Comparison of ENCODE assay signal across 10 cellular contexts in the genomic region with DNA sequence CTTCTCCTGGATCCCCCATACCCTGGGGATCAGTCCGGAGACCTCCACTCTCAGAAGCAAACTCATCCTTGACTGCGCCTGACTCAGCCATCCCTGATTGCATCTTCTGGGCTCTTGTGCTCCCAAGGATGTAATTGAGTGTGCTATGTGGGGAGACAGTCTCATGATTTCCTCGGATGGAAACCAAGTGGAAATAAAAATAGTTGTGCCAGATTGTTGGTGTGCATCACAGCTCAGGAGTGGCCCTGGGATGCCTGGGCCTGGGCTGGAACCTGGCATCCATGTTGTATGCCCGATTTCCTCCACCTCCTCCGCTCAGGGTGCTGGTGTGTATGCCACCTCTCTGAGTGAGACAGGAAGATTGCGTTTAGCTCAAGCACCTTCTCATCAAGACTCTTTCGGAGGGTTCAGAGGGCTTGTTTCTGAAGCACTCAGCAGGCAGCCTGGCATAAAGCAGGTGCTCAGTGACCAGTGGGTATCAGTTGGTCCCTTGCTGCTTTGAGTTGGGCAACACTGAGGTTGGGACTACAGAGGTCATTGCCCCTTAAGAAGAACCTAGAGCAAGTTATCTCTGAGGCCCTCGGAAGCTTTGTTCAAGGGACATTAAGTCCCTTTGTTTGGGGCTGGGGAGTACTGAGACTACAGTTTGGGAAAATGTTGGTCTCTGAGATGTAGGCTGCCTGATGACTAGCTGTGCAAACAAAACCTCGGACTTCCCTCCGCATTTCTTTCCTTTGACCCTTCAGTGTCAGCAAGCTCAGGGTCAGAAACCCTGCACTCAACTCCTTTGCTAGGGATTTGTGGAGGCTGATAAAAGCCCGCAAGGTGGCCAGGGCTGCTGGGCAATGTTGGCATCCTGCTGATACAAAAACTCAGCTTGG. TPM values are rescaled to one million over a fixed set of nuclear protein-coding genes. Genes with fewer than 3 reads are reported as not detected.
DNase-seq lines count a peak whose midpoint lies in the region; ATAC-seq, FAIRE-seq and TF ChIP-seq lines count a peak whose summit lies in the region.
"Had no signal": no experiment of that assay in that cellular context is flagged by ENCODE, and none has a peak within 500 bp of the region (broad histone marks: within the 10 kb centered on the region; RNA-seq: fewer than 3 reads in every experiment).

No MANE protein-coding gene starts in this region.

- H2AFZ ChIP-seq in HepG2 (ENCODE audit: low read length): no peak overlapping the region

- WGBS in HepG2 (ENCODE audit: low lambda C conversion rate): 25% methylated on average over 11 of the region's 11 CpGs

- H4K20me1 ChIP-seq in HepG2 (ENCODE audit: insufficient read depth, low read length): no peaks in the 10 kb centered on the region

- peak; percentile 81 for FAIRE-seq in HepG2 (lab: Jason Lieb, UNC)
- FAIRE-seq: islet of Langerhans had no signal

- no peak for TF ChIP-seq RAD21 in HepG2 (CRISPR knock-in tag; IDR thresholded peaks at IDR 0.05)

- H3K27ac ChIP-seq in angular gyrus (ENCODE audit: low read depth, low read length): peak overlapping the region; percentile 49
- H3K27ac ChIP-seq in HepG2 (ENCODE audit: extremely low read length, insufficient read depth, low read length): peak overlapping the region; percentile 17

- TF ChIP-seq EP300 in HepG2 (IDR thresholded peaks at IDR 0.05; ENCODE audit: low read depth in 2 of 2, low read length in 2 of 2) (peak in 1 of 2 experiments; percentile 76; a peak in 2 of 4 replicates), HepG2 (CRISPR knock-in tag; IDR thresholded peaks at IDR 0.05; ENCODE audit: borderline replicate concordance) (no peak)

- in situ Hi-C loops in HepG2 (cut with HindIII; ENCODE audit: extremely low pct_ligation_motif_present, low pct_unique_long_range_greater_than_20kb) (no loop called here), HAP-1 (cut with MboI; ENCODE audit: low sequenced_read_pairs) (no loop called here)

- TF ChIP-seq CTCF in HFF-Myc (IDR thresholded peaks at IDR 0.05; ENCODE audit: low read depth, low read length, missing control alignments) (no peak), HepG2 (CRISPR knock-in tag; IDR thresholded peaks at IDR 0.05) (no peak)

- ATAC-seq in HepG2 (peak; percentile 71), HG02798 (IDR thresholded peaks at IDR 0.05; ENCODE audit: poor library complexity, unreplicated experiment) (no peak)

- H3K9me3 ChIP-seq in HepG2 (ENCODE audit: low read length) (no peaks in the 10 kb centered on the region), HAP-1 (no peaks in the 10 kb centered on the region)

- POLR2A ChIA-PET in HepG2 (lab: Yijun Ruan, JAX): interaction anchor here (1.4 to 2.7 kb wide), 2 partner anchors 14 to 19 kb away, joined by 6 to 19 read pairs; no protein-coding TSS in a partner anchor

- H3K4me3 ChIP-seq in HFF-Myc (replicated peaks; ENCODE audit: low read depth, low read length): 0 out of 2 replicates have a peak overlapping the region, but pooled peaks have one; percentile 30
- no peak overlapping the region for H3K4me3 ChIP-seq in HepG2 (replicated peaks in 1 of 3; ENCODE audit: insufficient read depth in 1 of 3, low read depth in 2 of 3, low read length in 3 of 3)
- no peak overlapping the region for H3K4me3 ChIP-seq in HAP-1

- H3K9ac ChIP-seq in HepG2 (ENCODE audit: insufficient read depth, low read depth, low read length): no peak overlapping the region

- H3K36me3 ChIP-seq in HepG2 (replicated peaks in 1 of 2; ENCODE audit: control insufficient read depth in 1 of 2, insufficient read depth in 2 of 2, low read length in 2 of 2) (no peaks in the 10 kb centered on the region), HAP-1 (replicated peaks) (no peaks in the 10 kb centered on the region)

- BruUV-seq in HepG2 (replicated peaks; lab: Mats Ljungman, UMichigan): no TSS peak

- H3K27me3 ChIP-seq in HepG2 (ENCODE audit: control insufficient read depth in 1 of 2, insufficient read depth in 2 of 2, low read length in 2 of 2): no peaks in the 10 kb centered on the region; a peak in 1 of 5 replicates
- no peaks in the 10 kb centered on the region for H3K27me3 ChIP-seq in HAP-1 (ENCODE audit: low read depth)

- CTCF ChIA-PET in HepG2 (lab: Yijun Ruan, JAX; ENCODE audit: low intra/inter-chr PET ratio, low total read pairs): no interaction called here

- H3K4me2 ChIP-seq in HepG2 (ENCODE audit: low read depth, low read length): peak overlapping the region; percentile 52

- no peaks in the 10 kb centered on the region for H3K79me2 ChIP-seq in HepG2 (ENCODE audit: insufficient read depth, low read length)

- H3K4me1 ChIP-seq in HepG2 (ENCODE audit: insufficient read depth, low read length) (peaks cover 54% of the 10 kb centered on the region), HAP-1 (no peaks in the 10 kb centered on the region)

- no peak for DNase-seq in HFF-Myc (ENCODE audit: extremely low read depth, low read depth)
- DNase-seq in HepG2 (ENCODE audit: low spot score): peak; percentile 77
- peak; percentile 44 for DNase-seq in superior temporal gyrus (ENCODE audit: extremely low spot score)
- no peak for DNase-seq in NCI-H2107 treated with DMSO at 0.1 percent for 48 hours (lab: John Stamatoyannopoulos, UW; ENCODE audit: unreplicated experiment)
- DNase-seq in HAP-1 (ENCODE audit: low spot score in 2 of 2): no peak
- DNase-seq: activated CD4-positive, CD25-positive, alpha-beta regulatory T cell; stimulated activated CD4-positive, alpha-beta T cell treated with anti-CD3 and anti-CD28 coated beads, Interleukin-4, amount 100 ng/mL, for 24 hours had no signal

- no peak for TF ChIP-seq POLR2A in HepG2 (IDR thresholded peaks at IDR 0.05; ENCODE audit: insufficient read depth in 1 of 2, low read depth in 2 of 2, low read length in 2 of 2)

- intact Hi-C loops in HepG2 (cut with micrococcal nuclease; ENCODE audit: unreplicated experiment): loop anchor here (5.0 to 10.0 kb wide), 3 partner anchors 37 to 149 kb away; no protein-coding TSS in a partner anchor

TF ChIP-seq in HepG2, 621 proteins besides CTCF, POLR2A, EP300 and RAD21 (continues in another document):
- TF ChIP-seq, protein P1, sequence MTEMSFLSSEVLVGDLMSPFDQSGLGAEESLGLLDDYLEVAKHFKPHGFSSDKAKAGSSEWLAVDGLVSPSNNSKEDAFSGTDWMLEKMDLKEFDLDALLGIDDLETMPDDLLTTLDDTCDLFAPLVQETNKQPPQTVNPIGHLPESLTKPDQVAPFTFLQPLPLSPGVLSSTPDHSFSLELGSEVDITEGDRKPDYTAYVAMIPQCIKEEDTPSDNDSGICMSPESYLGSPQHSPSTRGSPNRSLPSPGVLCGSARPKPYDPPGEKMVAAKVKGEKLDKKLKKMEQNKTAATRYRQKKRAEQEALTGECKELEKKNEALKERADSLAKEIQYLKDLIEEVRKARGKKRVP (CRISPR knock-in tag; IDR thresholded peaks at IDR 0.05): no peak
- TF ChIP-seq, protein P2, sequence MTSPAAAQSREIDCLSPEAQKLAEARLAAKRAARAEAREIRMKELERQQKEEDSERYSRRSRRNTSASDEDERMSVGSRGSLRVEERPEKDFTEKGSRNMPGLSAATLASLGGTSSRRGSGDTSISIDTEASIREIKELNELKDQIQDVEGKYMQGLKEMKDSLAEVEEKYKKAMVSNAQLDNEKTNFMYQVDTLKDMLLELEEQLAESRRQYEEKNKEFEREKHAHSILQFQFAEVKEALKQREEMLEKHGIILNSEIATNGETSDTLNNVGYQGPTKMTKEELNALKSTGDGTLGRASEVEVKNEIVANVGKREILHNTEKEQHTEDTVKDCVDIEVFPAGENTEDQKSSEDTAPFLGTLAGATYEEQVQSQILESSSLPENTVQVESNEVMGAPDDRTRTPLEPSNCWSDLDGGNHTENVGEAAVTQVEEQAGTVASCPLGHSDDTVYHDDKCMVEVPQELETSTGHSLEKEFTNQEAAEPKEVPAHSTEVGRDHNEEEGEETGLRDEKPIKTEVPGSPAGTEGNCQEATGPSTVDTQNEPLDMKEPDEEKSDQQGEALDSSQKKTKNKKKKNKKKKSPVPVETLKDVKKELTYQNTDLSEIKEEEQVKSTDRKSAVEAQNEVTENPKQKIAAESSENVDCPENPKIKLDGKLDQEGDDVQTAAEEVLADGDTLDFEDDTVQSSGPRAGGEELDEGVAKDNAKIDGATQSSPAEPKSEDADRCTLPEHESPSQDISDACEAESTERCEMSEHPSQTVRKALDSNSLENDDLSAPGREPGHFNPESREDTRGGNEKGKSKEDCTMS (CRISPR knock-in tag; conservative IDR thresholded peaks at IDR 0.05): no peak
- TF ChIP-seq ZMYM4 (CRISPR knock-in tag; IDR thresholded peaks at IDR 0.05) (0 out of 2 replicates have a peak, but pooled peaks have one; percentile 23), SOX13 (IDR thresholded peaks at IDR 0.05) (no peak), SOX13 (CRISPR knock-in tag; conservative IDR thresholded peaks at IDR 0.05 in 1 of 2, IDR thresholded peaks at IDR 0.05 in 1 of 2) (peak in 1 of 2 experiments; percentile 56; a peak in 2 of 4 replicates)

RNA-seq across cellular contexts. Expression of gene MICAL2, which starts 24.8 kb away (rescaled TPM):
- 1.1 and 1.4 TPM in 2 replicates for total RNA-seq in HepG2 (2016; rRNA removed; fragmentation: Illumina TruSeq; extraction: Trizol)
- total RNA-seq in HepG2 (2016; cell fraction: cytosol; rRNA removed; fragmentation: Illumina TruSeq; extraction: Trizol; ENCODE audit: low read depth): 0.18 and 0.51 TPM in 2 replicates
- 1.1 and 1.7 TPM in 2 replicates for total RNA-seq in HepG2 (2016; cell fraction: insoluble cytoplasmic fraction; rRNA removed; fragmentation: Illumina TruSeq; extraction: Trizol)
- 1.1 and 1.3 TPM in 2 replicates for total RNA-seq in HepG2 (2016; cell fraction: membrane; rRNA removed; fragmentation: Illumina TruSeq; extraction: Trizol)
- 1.6 and 3.7 TPM in 2 replicates for total RNA-seq in HepG2 (2016; cell fraction: nucleus; rRNA removed; fragmentation: Illumina TruSeq; extraction: Trizol)
- 0.59 and 0.78 TPM in 2 replicates for polyA plus RNA-seq in HepG2 (2011; rRNA removed)
- 0.46 and 0.50 TPM in 2 replicates for polyA plus RNA-seq in HepG2 (2011; cell fraction: cytosol; rRNA removed)
- polyA plus RNA-seq in HepG2 (2011; cell fraction: nucleus; rRNA removed): 0.61 and 0.97 TPM in 2 replicates
- polyA plus RNA-seq in HepG2 (2012): 0.48 and 1.6 TPM in 2 replicates
- polyA plus RNA-seq in HepG2 (2016; cell fraction: cytosol; fragmentation: Illumina TruSeq; extraction: Trizol; ENCODE audit: low read depth): 0.29 and 0.53 TPM in 2 replicates
- 0.73 and 1.3 TPM in 2 replicates for polyA plus RNA-seq in HepG2 (2016; cell fraction: insoluble cytoplasmic fraction; fragmentation: Illumina TruSeq; extraction: Trizol; ENCODE audit: low read depth)
- polyA plus RNA-seq in HepG2 (2016; cell fraction: membrane; fragmentation: Illumina TruSeq; extraction: Trizol; ENCODE audit: low read depth): 0.34 and 0.39 TPM in 2 replicates
- 1.2 and 2.1 TPM in 2 replicates for polyA plus RNA-seq in HepG2 (2016; cell fraction: nucleus; fragmentation: Illumina TruSeq; extraction: Trizol; ENCODE audit: insufficient read depth, low read depth)
- 1.6 and 8.6 TPM in 2 replicates for polyA minus RNA-seq in HepG2 (2011; rRNA and poly(A)+ RNA removed; ENCODE audit: low replicate concordance)
- 0.70 and 2.7 TPM in 2 replicates for polyA minus RNA-seq in HepG2 (2011; cell fraction: cytosol; rRNA and poly(A)+ RNA removed)
- polyA minus RNA-seq in HepG2 (2011; cell fraction: nucleus; rRNA and poly(A)+ RNA removed): 2.4 and 3.5 TPM in 2 replicates

Comparison
In these comparisons a context has a peak if more than half of its experiments do, and no peak if none do; other contexts are left out.
1. DNase-seq: peak in HepG2 (single experiment) and superior temporal gyrus (single experiment); none in HFF-Myc (single experiment), NCI-H2107 treated with DMSO at 0.1 percent for 48 hours (single experiment) and HAP-1 (0 of 2).